ENCODE assay signal across 8 cellular contexts in the genomic region with DNA sequence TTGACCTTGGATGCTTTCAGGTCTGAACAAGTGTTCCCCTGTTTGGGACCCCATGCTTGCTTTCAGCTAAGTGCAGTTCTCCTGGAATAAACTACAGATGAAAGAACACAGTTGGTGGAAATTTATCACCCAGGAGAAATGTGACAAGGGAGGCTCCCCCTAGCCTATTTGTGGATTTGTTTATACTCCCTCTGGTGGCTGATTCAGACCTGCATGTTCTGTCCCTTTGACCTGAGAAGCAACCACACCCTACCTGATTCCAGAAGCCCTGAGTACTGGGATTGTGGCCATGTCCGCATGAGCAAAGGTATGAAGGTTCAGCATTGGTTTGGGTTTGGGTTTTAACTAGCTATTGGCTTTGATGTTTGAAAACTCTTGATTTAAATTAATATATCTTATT.
DNase-seq lines count a peak whose midpoint lies in the region; ATAC-seq, FAIRE-seq and TF ChIP-seq lines count a peak whose summit lies in the region.

No MANE protein-coding gene starts in this region.

- no peak overlapping the region for H4K8ac ChIP-seq in H1 (ENCODE audit: extremely low read depth, insufficient read depth, low read length)

- H2BK20ac ChIP-seq in H1 (ENCODE audit: low read length) = no peak overlapping the region

- POLR2A ChIA-PET in H1 (lab: Charles Lee; ENCODE audit: partially characterized antibody) = no interaction called here

- H2AK5ac ChIP-seq in H1 (ENCODE audit: low read depth, low read length) = no peak overlapping the region

- H4K91ac ChIP-seq in H1 (replicated peaks; ENCODE audit: insufficient read length, low read length) = no peak overlapping the region

- H3K4me3 ChIP-seq in AG10803 (ENCODE audit: low read length) (no peak overlapping the region), H1 (ENCODE audit: extremely low read depth in 1 of 4, insufficient read depth in 2 of 4, low read depth in 3 of 4, low read length in 4 of 4) (no peak overlapping the region), neural cell (ENCODE audit: low read length) (no peak overlapping the region)

- H4K20me1 ChIP-seq in H1 (replicated peaks in 1 of 2; ENCODE audit: control insufficient read depth in 1 of 2, insufficient read depth in 2 of 2, low read length in 2 of 2) (no peaks in the 10 kb centered on the region), neural cell (ENCODE audit: insufficient read depth) (no peaks in the 10 kb centered on the region)

- no peak overlapping the region for H2BK120ac ChIP-seq in H1 (replicated peaks; ENCODE audit: low read depth, low read length)

- TF ChIP-seq POLR2A in H1 (IDR thresholded peaks at IDR 0.05; ENCODE audit: control extremely low read depth in 1 of 2, low read depth in 2 of 2, low read length in 2 of 2) = no peak

- H3K79me1 ChIP-seq in H1 (ENCODE audit: low read depth, low read length) = no peaks in the 10 kb centered on the region

- no peaks in the 10 kb centered on the region for H3K23me2 ChIP-seq in H1 (ENCODE audit: low read depth, low read length)

- H3K4ac ChIP-seq in H1 (replicated peaks; ENCODE audit: insufficient read length, low read depth, low read length) = no peak overlapping the region

- H2BK5ac ChIP-seq in H1 (ENCODE audit: low read depth, low read length) = no peak overlapping the region

- no peaks in the 10 kb centered on the region for H3K4me1 ChIP-seq in H1 (replicated peaks in 1 of 4; ENCODE audit: control insufficient read depth in 3 of 4, insufficient read depth in 4 of 4, low read length in 3 of 4)

- no peak overlapping the region for H3K23ac ChIP-seq in H1 (ENCODE audit: insufficient read length)

- no peak overlapping the region for H2BK12ac ChIP-seq in H1 (ENCODE audit: low read depth, low read length)

- H3K56ac ChIP-seq in H1 (replicated peaks; ENCODE audit: insufficient read length, low read depth, low read length) = no peak overlapping the region

- WGBS in H1 (ENCODE audit: extremely low coverage in 1 of 2, insufficient coverage in 1 of 2, insufficient read length in 1 of 2, insufficient replicate concordance in 2 of 2, low coverage in 1 of 2, low lambda C conversion rate in 2 of 2, missing lambda C conversion rate in 1 of 2), 2 experiments = 89% methylated on average over 1 of the region's 1 CpG; no CpG with 5 or more reads in 1 of the 2 experiments

- no peak overlapping the region for H3K14ac ChIP-seq in H1 (ENCODE audit: insufficient read length)

- H3F3A ChIP-seq in neural cell (ENCODE audit: insufficient read depth, low read length, poor library complexity, severe bottlenecking) = no peaks in the 10 kb centered on the region

- no peaks in the 10 kb centered on the region for H3K27me3 ChIP-seq in H1 (replicated peaks in 1 of 4; ENCODE audit: control insufficient read depth in 3 of 4, extremely low read depth in 1 of 4, insufficient read depth in 3 of 4, low read length in 3 of 4)
- no peaks in the 10 kb centered on the region for H3K27me3 ChIP-seq in neural cell (ENCODE audit: insufficient read depth, low read depth, low read length)

- H4K5ac ChIP-seq in H1 (ENCODE audit: insufficient read length, low read depth, low read length) = no peak overlapping the region

- ATAC-seq in GM18907 (IDR thresholded peaks at IDR 0.05; ENCODE audit: unreplicated experiment) (peak; percentile 72), HG03565 (IDR thresholded peaks at IDR 0.05; ENCODE audit: unreplicated experiment) (no peak)

- peak; percentile 78 for FAIRE-seq in H1 (lab: Jason Lieb, UNC)

- H2BK15ac ChIP-seq in H1 (ENCODE audit: low read length) = no peak overlapping the region

- CTCF ChIA-PET in H1 (lab: Charles Lee; ENCODE audit: partially characterized antibody) = interaction anchor here (0.5 to 3.4 kb wide), 9 partner anchors 10 to 130 kb away, joined by 3 to 12 read pairs (median 5); no protein-coding TSS in a partner anchor

- H3K36me3 ChIP-seq in H1 (ENCODE audit: control insufficient read depth in 2 of 4, insufficient read depth in 4 of 4, low read length in 3 of 4) = no peaks in the 10 kb centered on the region
- H3K36me3 ChIP-seq in neural cell (ENCODE audit: insufficient read depth, low read length) = no peaks in the 10 kb centered on the region

- H3K9me2 ChIP-seq in neural cell (ENCODE audit: insufficient read depth, low read length) = no peaks in the 10 kb centered on the region

- no peak overlapping the region for H3K18ac ChIP-seq in H1 (ENCODE audit: extremely low read depth, low read length)

- TF ChIP-seq EP300 in H1 (IDR thresholded peaks at IDR 0.05; ENCODE audit: borderline replicate concordance in 1 of 2, low read depth in 2 of 2, low read length in 2 of 2) = no peak
- no peak for TF ChIP-seq EP300 in neural cell (conservative IDR thresholded peaks at IDR 0.05; ENCODE audit: poor library complexity, severe bottlenecking)

- H3K9me3 ChIP-seq in H1 (ENCODE audit: insufficient read depth in 2 of 2, low read depth in 1 of 2, low read length in 1 of 2) (no peaks in the 10 kb centered on the region), neural cell (ENCODE audit: low read length) (no peaks in the 10 kb centered on the region)

- no peak overlapping the region for H3K27ac ChIP-seq in H1 (ENCODE audit: low read depth, low read length)
- H3K27ac ChIP-seq in neural cell (ENCODE audit: low read length) = no peak overlapping the region

- no peak for DNase-seq in AG10803 (ENCODE audit: low read depth)
- DNase-seq in NCI-H526 (lab: John Stamatoyannopoulos, UW) = peak; percentile 4 to 78
- no peak for DNase-seq in H1 (ENCODE audit: low read depth in 1 of 2, low spot score in 2 of 2)
- no peak for DNase-seq in kidney glomerular epithelial cell (lab: John Stamatoyannopoulos, UW)
- DNase-seq in SKM-1 treated with dmso at 0.1 percent for 144 hours (lab: John Stamatoyannopoulos, UW; ENCODE audit: unreplicated experiment) = no peak

- no peak overlapping the region for H3K4me2 ChIP-seq in H1 (ENCODE audit: insufficient read depth in 1 of 2, low read depth in 2 of 2, low read length in 2 of 2)
- H3K4me2 ChIP-seq in neural cell (ENCODE audit: low read length) = no peak overlapping the region

- H2AFZ ChIP-seq in H1 (ENCODE audit: low read length) = no peak overlapping the region
- H2AFZ ChIP-seq in neural cell (ENCODE audit: low read depth, low read length) = no peak overlapping the region

- TF ChIP-seq RAD21 in H1 (IDR thresholded peaks at IDR 0.05 in 1 of 2, conservative IDR thresholded peaks at IDR 0.05 in 1 of 2; ENCODE audit: low read depth in 2 of 2, low read length in 2 of 2) = peak; percentile 48 to 69
- peak; percentile 32 for TF ChIP-seq RAD21 in neural cell (conservative IDR thresholded peaks at IDR 0.05)

- H3K9ac ChIP-seq in H1 (replicated peaks in 1 of 4; ENCODE audit: extremely low read depth in 1 of 4, low read depth in 3 of 4, low read length in 3 of 4) (no peak overlapping the region), neural cell (ENCODE audit: low read length) (no peak overlapping the region)

- H3K79me2 ChIP-seq in H1 (ENCODE audit: control insufficient read depth in 1 of 2, insufficient read depth in 2 of 2, low read length in 2 of 2) (no peaks in the 10 kb centered on the region), neural cell (replicated peaks; ENCODE audit: insufficient read depth, low read length) (no peaks in the 10 kb centered on the region)

- TF ChIP-seq CTCF in AG10803 (conservative IDR thresholded peaks at IDR 0.05; ENCODE audit: low read length) (peak; percentile 33), H1 (IDR thresholded peaks at IDR 0.05; ENCODE audit: control extremely low read depth in 1 of 3, insufficient read depth in 1 of 3, low read depth in 1 of 3, low read length in 3 of 3) (peak; percentile 10 to 60 (median 56)), neural cell (IDR thresholded peaks at IDR 0.05; ENCODE audit: poor library complexity, severe bottlenecking) (peak; percentile 40)

TF ChIP-seq in H1, 55 proteins besides CTCF, POLR2A, EP300 and RAD21:
- TF ChIP-seq SIRT6 (IDR thresholded peaks at IDR 0.05; ENCODE audit: low read length) = no peak
- TF ChIP-seq HDAC2 (IDR thresholded peaks at IDR 0.05; ENCODE audit: borderline replicate concordance in 1 of 2, low read depth in 2 of 2, low read length in 2 of 2) = no peak
- TF ChIP-seq, protein P1, sequence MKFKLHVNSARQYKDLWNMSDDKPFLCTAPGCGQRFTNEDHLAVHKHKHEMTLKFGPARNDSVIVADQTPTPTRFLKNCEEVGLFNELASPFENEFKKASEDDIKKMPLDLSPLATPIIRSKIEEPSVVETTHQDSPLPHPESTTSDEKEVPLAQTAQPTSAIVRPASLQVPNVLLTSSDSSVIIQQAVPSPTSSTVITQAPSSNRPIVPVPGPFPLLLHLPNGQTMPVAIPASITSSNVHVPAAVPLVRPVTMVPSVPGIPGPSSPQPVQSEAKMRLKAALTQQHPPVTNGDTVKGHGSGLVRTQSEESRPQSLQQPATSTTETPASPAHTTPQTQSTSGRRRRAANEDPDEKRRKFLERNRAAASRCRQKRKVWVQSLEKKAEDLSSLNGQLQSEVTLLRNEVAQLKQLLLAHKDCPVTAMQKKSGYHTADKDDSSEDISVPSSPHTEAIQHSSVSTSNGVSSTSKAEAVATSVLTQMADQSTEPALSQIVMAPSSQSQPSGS (IDR thresholded peaks at IDR 0.05; ENCODE audit: low read length) = no peak
- no peak for TF ChIP-seq NANOG (IDR thresholded peaks at IDR 0.05; ENCODE audit: insufficient read depth, low read depth, low read length, poor library complexity, severe bottlenecking)

TF ChIP-seq in neural cell, 6 proteins besides CTCF, POLR2A, EP300 and RAD21:
- TF ChIP-seq MXI1 (conservative IDR thresholded peaks at IDR 0.05; ENCODE audit: poor library complexity, severe bottlenecking) (no peak), EZH2 (IDR thresholded peaks at IDR 0.05; ENCODE audit: borderline replicate concordance, insufficient read depth, low read length, poor library complexity, severe bottlenecking) (no peak), SMC3 (conservative IDR thresholded peaks at IDR 0.05; ENCODE audit: poor library complexity) (peak; percentile 48)

Comparison
In these comparisons a context has a peak if more than half of its experiments do, and no peak if none do; other contexts are left out.
1. DNase-seq: peak in NCI-H526 (2 of 2); none in AG10803 (single experiment), H1 (0 of 2), kidney glomerular epithelial cell (single experiment) and SKM-1 treated with dmso at 0.1 percent for 144 hours (single experiment).
2. Peak in every context shown above with its lines, with median percentiles within 50 percentile points of each other: CTCF ChIP-seq.